In the genomic region with DNA sequence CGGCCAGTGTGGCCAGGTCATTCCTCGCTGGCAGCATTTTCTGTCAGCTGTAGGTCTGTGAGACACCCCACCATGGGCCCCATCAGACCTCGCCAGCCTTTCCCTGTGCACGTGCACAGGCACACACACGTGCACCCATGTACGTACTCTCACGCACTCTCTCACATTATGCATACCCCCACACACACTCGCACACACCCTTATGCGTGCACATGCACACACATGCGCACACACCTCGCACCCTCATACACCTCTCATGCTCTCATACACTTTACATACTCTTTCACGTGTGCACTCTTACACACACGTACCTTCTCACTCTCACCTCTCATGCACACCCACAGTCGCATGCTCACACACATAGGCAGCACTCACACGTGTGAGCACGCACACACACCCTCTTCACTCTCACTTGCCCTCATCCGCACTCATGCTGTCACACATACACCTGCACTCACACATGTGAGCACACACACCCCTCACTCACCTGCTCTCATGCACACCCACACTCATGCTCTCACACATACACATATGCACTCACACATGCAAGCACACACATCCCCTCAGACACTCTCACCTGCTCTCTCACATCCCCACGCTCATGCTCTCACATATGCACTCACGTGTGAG, we compare ENCODE assay signal across 17 cellular contexts. TPM values are rescaled to one million over a fixed set of nuclear protein-coding genes. Genes with fewer than 3 reads are reported as not detected.
A peak's percentile ranks its signal among the peaks of the same experiment; 100 is the strongest.
DNase-seq lines count a peak whose midpoint lies in the region; ATAC-seq, FAIRE-seq and TF ChIP-seq lines count a peak whose summit lies in the region.
"Had no signal": no experiment of that assay in that cellular context is flagged by ENCODE, and none has a peak within 500 bp of the region (broad histone marks: within the 10 kb centered on the region; RNA-seq: fewer than 3 reads in every experiment).

No MANE protein-coding gene starts in this region.

- H3K4me3 ChIP-seq in right atrium auricular region: no peak overlapping the region
- no peak overlapping the region for H3K4me3 ChIP-seq in endothelial cell of umbilical vein (replicated peaks in 1 of 3; ENCODE audit: insufficient read depth in 1 of 3, low read depth in 1 of 3, low read length in 3 of 3)
- no peak overlapping the region for H3K4me3 ChIP-seq in upper lobe of right lung
- no peak overlapping the region for H3K4me3 ChIP-seq in tibial nerve
- H3K4me3 ChIP-seq: BLaER1 treated with 17β-estradiol and CSF1 and Interleukin-3, amounts not matched to agents 10 nM and 100 nM; HAP-1 had no signal

- TF ChIP-seq POLR2A in endothelial cell of umbilical vein (IDR thresholded peaks at IDR 0.05; ENCODE audit: low read depth, low read length) (no peak), tibial nerve (IDR thresholded peaks at IDR 0.05) (no peak)

- dilution Hi-C loops in endothelial cell of umbilical vein (cut with MboI; ENCODE audit: extremely low pct_ligation_motif_present, low sequenced_read_pairs): no loop called here

- intact Hi-C loops in Right ventricle myocardium inferior (cut with DNase I) (loop anchor here (5.0 kb wide), 1 partner anchor 47 kb away; a partner anchor contains a TSS), endothelial cell of umbilical vein (cut with micrococcal nuclease) (no loop called here), upper lobe of right lung (cut with DNase I) (loop anchor here (10.0 kb wide), 1 partner anchor 115 kb away; no protein-coding TSS in a partner anchor)

- no peak overlapping the region for H3K27ac ChIP-seq in right atrium auricular region
- 0 out of 2 replicates have a peak overlapping the region, but pooled peaks have one; percentile 1 for H3K27ac ChIP-seq in RWPE1
- H3K27ac ChIP-seq in endothelial cell of umbilical vein (ENCODE audit: insufficient read depth, low read depth, low read length): peak overlapping the region; percentile 54
- H3K27ac ChIP-seq in upper lobe of right lung: no peak overlapping the region
- H3K27ac ChIP-seq in tibial nerve: no peak overlapping the region
- H3K27ac ChIP-seq: 22Rv1; BLaER1 treated with 17β-estradiol and CSF1 and Interleukin-3, amounts not matched to agents 10 nM and 100 nM had no signal

- H3K9me1 ChIP-seq in endothelial cell of umbilical vein (replicated peaks; ENCODE audit: control insufficient read depth, extremely low read depth, insufficient read depth, low read length): no peaks in the 10 kb centered on the region

- H4K20me1 ChIP-seq in endothelial cell of umbilical vein (replicated peaks; ENCODE audit: control insufficient read depth, extremely low read depth, insufficient read depth, low read length): no peaks in the 10 kb centered on the region

- POLR2A ChIA-PET in RWPE1 (lab: Yijun Ruan, JAX; ENCODE audit: low non-redundant PET): no interaction called here
- POLR2A ChIA-PET in endothelial cell of umbilical vein (lab: Charles Lee): no interaction called here

- H3K36me3 ChIP-seq in right atrium auricular region: peaks cover 52% of the 10 kb centered on the region
- H3K36me3 ChIP-seq in endothelial cell of umbilical vein (ENCODE audit: control insufficient read depth in 2 of 2, extremely low read depth in 1 of 2, insufficient read depth in 2 of 2, low read length in 2 of 2): peaks cover 4 to 18% of the 10 kb centered on the region in 2 experiments
- peaks cover 11% of the 10 kb centered on the region for H3K36me3 ChIP-seq in upper lobe of right lung
- peaks cover 0 to 39% (median 0%) of the 10 kb centered on the region in 3 donors for H3K36me3 ChIP-seq in tibial nerve
- H3K36me3 ChIP-seq: HAP-1 had no signal

- no peaks in the 10 kb centered on the region for H3K9me3 ChIP-seq in right atrium auricular region
- no peaks in the 10 kb centered on the region for H3K9me3 ChIP-seq in endothelial cell of umbilical vein (replicated peaks; ENCODE audit: control insufficient read depth, insufficient read depth, low read length)
- H3K9me3 ChIP-seq in upper lobe of right lung: no peaks in the 10 kb centered on the region
- no peaks in the 10 kb centered on the region for H3K9me3 ChIP-seq in tibial nerve
- H3K9me3 ChIP-seq: BLaER1 treated with 17β-estradiol and CSF1 and Interleukin-3, amounts not matched to agents 10 nM and 100 nM; HAP-1 had no signal

- BruUV-seq in endothelial cell of umbilical vein (replicated peaks; lab: Mats Ljungman, UMichigan): no TSS peak

- H3K79me2 ChIP-seq in endothelial cell of umbilical vein (ENCODE audit: control insufficient read depth, insufficient read depth, low read length): peaks cover 43% of the 10 kb centered on the region

- 93 to 95% methylated on average over 19 of the region's 19 CpGs for WGBS in tibial nerve, 2 donors

- H2AFZ ChIP-seq in endothelial cell of umbilical vein (ENCODE audit: low read depth, low read length): no peak overlapping the region

- no peak overlapping the region for H3K9ac ChIP-seq in endothelial cell of umbilical vein (replicated peaks; ENCODE audit: extremely low read depth, insufficient read depth, low read length)
- H3K9ac ChIP-seq: BLaER1 treated with 17β-estradiol and CSF1 and Interleukin-3, amounts not matched to agents 10 nM and 100 nM had no signal

- no peak overlapping the region for H3K4me2 ChIP-seq in endothelial cell of umbilical vein (ENCODE audit: insufficient read depth, low read length)
- H3K4me2 ChIP-seq: BLaER1 treated with 17β-estradiol and CSF1 and Interleukin-3, amounts not matched to agents 10 nM and 100 nM had no signal

- FAIRE-seq in endothelial cell of umbilical vein (lab: Jason Lieb, UNC): no peak
- FAIRE-seq: GM19239 had no signal

- TF ChIP-seq CTCF in right atrium auricular region (IDR thresholded peaks at IDR 0.05) (no peak), RWPE1 (conservative IDR thresholded peaks at IDR 0.05; ENCODE audit: low read depth) (no peak), endothelial cell of umbilical vein (IDR thresholded peaks at IDR 0.05; ENCODE audit: extremely low read depth in 1 of 2, insufficient read depth in 1 of 2, low read depth in 1 of 2, low read length in 2 of 2) (no peak), upper lobe of right lung (IDR thresholded peaks at IDR 0.05) (no peak), tibial nerve (IDR thresholded peaks at IDR 0.05) (no peak)

- no peaks in the 10 kb centered on the region for H3K27me3 ChIP-seq in right atrium auricular region
- H3K27me3 ChIP-seq in endothelial cell of umbilical vein (ENCODE audit: control insufficient read depth in 2 of 2, insufficient read depth in 2 of 2, low read length in 2 of 2): no peaks in the 10 kb centered on the region
- H3K27me3 ChIP-seq in upper lobe of right lung: peaks cover 4% of the 10 kb centered on the region
- H3K27me3 ChIP-seq in tibial nerve: no peaks in the 10 kb centered on the region
- H3K27me3 ChIP-seq: BLaER1 treated with 17β-estradiol and CSF1 and Interleukin-3, amounts not matched to agents 10 nM and 100 nM had no signal

- CTCF ChIA-PET in RWPE1 (lab: Yijun Ruan, JAX): no interaction called here
- CTCF ChIA-PET in endothelial cell of umbilical vein (lab: Charles Lee): interaction anchor here (1.2 kb wide), 1 partner anchor 113 kb away, joined by 7 read pairs; no protein-coding TSS in a partner anchor

- H3K4me1 ChIP-seq in right atrium auricular region (peaks cover 0 to 10% of the 10 kb centered on the region in 2 donors), endothelial cell of umbilical vein (ENCODE audit: control insufficient read depth, extremely low read depth, insufficient read depth, low read length) (peaks cover 34% of the 10 kb centered on the region), upper lobe of right lung (peaks cover 6% of the 10 kb centered on the region), tibial nerve (peaks cover 0 to 30% (median 6%) of the 10 kb centered on the region in 4 donors)
- H3K4me1 ChIP-seq: HAP-1 had no signal

- DNase-seq in Right ventricle myocardium inferior (ENCODE audit: missing footprints) (peak; percentile 65), right atrium auricular region (ENCODE audit: low spot score) (no peak), RWPE1 (ENCODE audit: low spot score) (no peak), endothelial cell of umbilical vein (ENCODE audit: low read depth, low spot score) (no peak), upper lobe of right lung (no peak), germinal center (ENCODE audit: low spot score) (no peak), tibial nerve (ENCODE audit: low spot score in 2 of 2) (no peak), A172 (ENCODE audit: low spot score) (no peak)
- DNase-seq: AML-193; CD4-positive, CD25-positive, alpha-beta regulatory T cell; DMS79; GOT3; HFFc6 had no signal

- TF ChIP-seq EP300 in tibial nerve (IDR thresholded peaks at IDR 0.05): no peak

- ATAC-seq in Right ventricle myocardium inferior (no peak), upper lobe of right lung (peak; percentile 35)

TF ChIP-seq in endothelial cell of umbilical vein, 7 proteins besides CTCF, POLR2A, EP300 and RAD21:
- TF ChIP-seq FOS (IDR thresholded peaks at IDR 0.05; ENCODE audit: borderline replicate concordance, insufficient read depth, low read length) (no peak), POLR2AphosphoS5 (IDR thresholded peaks at IDR 0.05; ENCODE audit: insufficient read depth, low read depth, low read length) (no peak), GATA2 (IDR thresholded peaks at IDR 0.05; ENCODE audit: insufficient read depth, insufficient read length, low read depth, low read length) (no peak)
- TF ChIP-seq, protein P1, sequence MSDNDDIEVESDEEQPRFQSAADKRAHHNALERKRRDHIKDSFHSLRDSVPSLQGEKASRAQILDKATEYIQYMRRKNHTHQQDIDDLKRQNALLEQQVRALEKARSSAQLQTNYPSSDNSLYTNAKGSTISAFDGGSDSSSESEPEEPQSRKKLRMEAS (IDR thresholded peaks at IDR 0.05; ENCODE audit: insufficient read depth, insufficient read length): no peak

RNA-seq across cellular contexts. Expression of a gene that starts 46.7 kb away (rescaled TPM):
- total RNA-seq in Right ventricle myocardium inferior (35.5 TPM), right atrium auricular region (10 to 100 TPM; 26.6 to 39.4 TPM), endothelial cell of umbilical vein (51.4 and 54.5 TPM in 2 replicates), upper lobe of right lung (25.0 TPM), tibial nerve (10 to 100 TPM; 61.2 to 69.2 (median 63.9) TPM)
- 22.7 and 27.5 TPM in 2 replicates for polyA plus RNA-seq in endothelial cell of umbilical vein
- 37.3 and 40.2 TPM in 2 replicates for polyA plus RNA-seq in endothelial cell of umbilical vein (2011; cell fraction: cytosol; rRNA removed)
- 54.5 and 56.3 TPM in 2 replicates for polyA plus RNA-seq in endothelial cell of umbilical vein (2011; cell fraction: nucleus; rRNA removed)
- 32.2 and 32.5 TPM in 2 replicates for polyA plus RNA-seq in endothelial cell of umbilical vein (2012)
- polyA minus RNA-seq in endothelial cell of umbilical vein: 27.5 and 29.1 TPM in 2 replicates
- polyA minus RNA-seq in endothelial cell of umbilical vein (2011; cell fraction: cytosol; rRNA and poly(A)+ RNA removed): 12.6 TPM
- polyA minus RNA-seq in endothelial cell of umbilical vein (2011; cell fraction: nucleus; rRNA and poly(A)+ RNA removed): 25.7 and 25.8 TPM in 2 replicates
- total RNA-seq in A172 (2014; rRNA removed; shearing (Covaris generic)): 22.5 and 24.5 TPM in 2 replicates

Comparison
In these comparisons a context has a peak if more than half of its experiments do, and no peak if none do; other contexts are left out.
1. H3K27ac ChIP-seq: peak in RWPE1 (single experiment) and endothelial cell of umbilical vein (single experiment); none in right atrium auricular region (0 of 2), upper lobe of right lung (single experiment) and tibial nerve (0 of 4).